ENCODE assay signal across 11 cellular contexts in genomic region chr4:98961770-98962169, GRCh38.
"Had no signal": no experiment of that assay in that cellular context is flagged by ENCODE, and none has a peak within 500 bp of the region (broad histone marks: within the 10 kb centered on the region; RNA-seq: fewer than 3 reads in every experiment).

No MANE protein-coding gene starts in this region.

- H3K36me3 ChIP-seq: HAP-1 had no signal

- FAIRE-seq: H1, H54 had no signal

- ATAC-seq: GM23338, HCT116 had no signal

- H3K27ac Mint-ChIP-seq: GM23338, H9, HFFc6 had no signal

- H3K9me3 Mint-ChIP-seq: GM23338, HFFc6 had no signal

- H3K4me1 Mint-ChIP-seq: GM23338 had no signal

- DNase-seq: GM23248, GOT3, H7, H9, HCEC 1CT, HFFc6 had no signal

- H3K4me2 ChIP-seq: GM23338 had no signal

- H3K9ac ChIP-seq: GM23248 had no signal

- H2AFZ ChIP-seq: GM23248 had no signal

- H3K4me3 ChIP-seq: GM23248, GM23338, HAP-1 had no signal

- H3K4me3 Mint-ChIP-seq: GM23338, H9, HFFc6 had no signal

- H3K9me3 ChIP-seq: HAP-1 had no signal

- H3K27ac ChIP-seq: GM23248 had no signal
